ENCODE assay signal across 10 cellular contexts in genomic region chr10:45592432-45592831, GRCh38.
DNase-seq lines count a peak whose midpoint lies in the region; ATAC-seq and TF ChIP-seq lines count a peak whose summit lies in the region.
"Had no signal": no experiment of that assay in that cellular context is flagged by ENCODE, and none has a peak within 500 bp of the region (broad histone marks: within the 10 kb centered on the region; RNA-seq: fewer than 3 reads in every experiment).

No MANE protein-coding gene starts in this region.

- CTCF ChIA-PET in activated CD8-positive, alpha-beta memory T cell treated with anti-CD3 and anti-CD28 coated beads, Interleukin-2, amount 10 ng/mL, durations not matched to agents 7 days and 5 days (lab: Charles Lee): interaction anchor here (0.9 to 1.9 kb wide), 4 partner anchors 10 to 127 kb away, joined by 3 to 8 read pairs (median 3); partner anchors contain the start of gene ZFAND4
- CTCF ChIA-PET in Panc1 (lab: Charles Lee): interaction anchor here (0.7 kb wide), 1 partner anchor 712 kb away, joined by 3 read pairs; no protein-coding TSS in a partner anchor

- intact Hi-C loops in Panc1 (cut with micrococcal nuclease; ENCODE audit: unreplicated experiment) (loop anchor here (5.0 kb wide), 1 partner anchor 125 kb away; no protein-coding TSS in a partner anchor), dorsolateral prefrontal cortex (cut with DNase I) (loop anchor here (5.0 to 10.0 kb wide), 4 partner anchors 75 to 338 kb away; partner anchors contain the start of gene ZFAND4 (in 1 of the 2))

- H3K36me3 ChIP-seq in Panc1 (ENCODE audit: control insufficient read depth, insufficient read depth, low read length) (no peaks in the 10 kb centered on the region), MM.1S (replicated peaks; ENCODE audit: insufficient read depth, low read length) (no peaks in the 10 kb centered on the region)

- H3K27me3 ChIP-seq in Panc1 (ENCODE audit: control insufficient read depth, insufficient read depth, low read length): no peaks in the 10 kb centered on the region
- no peaks in the 10 kb centered on the region for H3K27me3 ChIP-seq in dorsolateral prefrontal cortex
- no peaks in the 10 kb centered on the region for H3K27me3 ChIP-seq in MM.1S (replicated peaks; ENCODE audit: insufficient read depth, low read length)

- no peak for DNase-seq in activated CD8-positive, alpha-beta memory T cell treated with anti-CD3 and anti-CD28 coated beads, Interleukin-2, amount 10 ng/mL, durations not matched to agents 7 days and 5 days
- DNase-seq in activated CD8-positive, alpha-beta memory T cell treated with anti-CD3 and anti-CD28 coated beads, Interleukin-2, amount 50 U/mL, for 48 hours: no peak
- DNase-seq in Panc1 (ENCODE audit: low read depth, low spot score) (no peak), dorsolateral prefrontal cortex (no peak), pons (ENCODE audit: low spot score) (peak; percentile 20), OCI-M2 (lab: John Stamatoyannopoulos, UW; ENCODE audit: unreplicated experiment) (no peak), MM.1S (no peak)
- DNase-seq: central memory CD4-positive, alpha-beta T cell; NCI-H2227 treated with DMSO at 0.1 percent for 48 hours had no signal

- H3K4me3 Mint-ChIP-seq in activated CD8-positive, alpha-beta memory T cell treated with anti-CD3 and anti-CD28 coated beads, Interleukin-2, amount 10 ng/mL, durations not matched to agents 7 days and 5 days: peak overlapping the region; percentile 57

- H2AFZ ChIP-seq in MM.1S (ENCODE audit: low read length): no peak overlapping the region

- TF ChIP-seq CTCF in Panc1 (IDR thresholded peaks at IDR 0.05): no peak
- no peak for TF ChIP-seq CTCF in dorsolateral prefrontal cortex (IDR thresholded peaks at IDR 0.05 in 54 of 56, conservative IDR thresholded peaks at IDR 0.05 in 2 of 56; ENCODE audit: low read depth in 1 of 56, partially characterized antibody in 56 of 56)
- TF ChIP-seq CTCF in MM.1S (IDR thresholded peaks at IDR 0.05; ENCODE audit: low read length): no peak

- in situ Hi-C loops in Panc1 (cut with HindIII; ENCODE audit: low pct_unique_long_range_greater_than_20kb, low sequenced_read_pairs): no loop called here

- H3K27me3 Mint-ChIP-seq in activated CD8-positive, alpha-beta memory T cell treated with anti-CD3 and anti-CD28 coated beads, Interleukin-2, amount 10 ng/mL, durations not matched to agents 7 days and 5 days: peaks cover 3% of the 10 kb centered on the region

- peak overlapping the region; percentile 37 for H3K27ac Mint-ChIP-seq in activated CD8-positive, alpha-beta memory T cell treated with anti-CD3 and anti-CD28 coated beads, Interleukin-2, amount 10 ng/mL, durations not matched to agents 7 days and 5 days

- no peaks in the 10 kb centered on the region for H3K9me3 Mint-ChIP-seq in activated CD8-positive, alpha-beta memory T cell treated with anti-CD3 and anti-CD28 coated beads, Interleukin-2, amount 10 ng/mL, durations not matched to agents 7 days and 5 days (ENCODE audit: low read depth)

- no peaks in the 10 kb centered on the region for H4K20me1 ChIP-seq in MM.1S (ENCODE audit: insufficient read depth, low read length)

- H3K4me1 ChIP-seq in Panc1 (ENCODE audit: control insufficient read depth, insufficient read depth, low read length) (peaks cover 18% of the 10 kb centered on the region), MM.1S (ENCODE audit: low read length) (peaks cover 10% of the 10 kb centered on the region)

- H3K9me3 ChIP-seq in Panc1 (ENCODE audit: control insufficient read depth, insufficient read depth, low read depth, low read length): peaks cover 18% of the 10 kb centered on the region; the same call in 1 of the 2 replicates
- no peaks in the 10 kb centered on the region for H3K9me3 ChIP-seq in MM.1S (replicated peaks; ENCODE audit: insufficient read depth, low read length)

- peaks cover 29% of the 10 kb centered on the region for H3K4me1 Mint-ChIP-seq in activated CD8-positive, alpha-beta memory T cell treated with anti-CD3 and anti-CD28 coated beads, Interleukin-2, amount 10 ng/mL, durations not matched to agents 7 days and 5 days

- H3K79me2 ChIP-seq in MM.1S (ENCODE audit: low read length): peaks cover 28% of the 10 kb centered on the region

- POLR2A ChIA-PET in Panc1 (lab: Charles Lee): no interaction called here

- H3K9ac ChIP-seq in MM.1S (ENCODE audit: low read length): no peak overlapping the region

- H3K36me3 Mint-ChIP-seq in activated CD8-positive, alpha-beta memory T cell treated with anti-CD3 and anti-CD28 coated beads, Interleukin-2, amount 10 ng/mL, durations not matched to agents 7 days and 5 days: peaks cover 12% of the 10 kb centered on the region

- no TSS peak for BruUV-seq in Panc1 (replicated peaks; lab: Mats Ljungman, UMichigan)

- H3K9me2 ChIP-seq in MM.1S (replicated peaks; ENCODE audit: insufficient read depth, low read length): no peaks in the 10 kb centered on the region

- no peak overlapping the region for H3K4me2 ChIP-seq in MM.1S (ENCODE audit: low read depth, low read length)

- H3K27ac ChIP-seq in Panc1 (ENCODE audit: low read length): peak overlapping the region; percentile 92
- H3K27ac ChIP-seq in dorsolateral prefrontal cortex: peak overlapping the region in 1 of 59 donors; percentile 28
- no peak overlapping the region for H3K27ac ChIP-seq in MM.1S (ENCODE audit: low read length)

- H3K4me3 ChIP-seq in Panc1 (ENCODE audit: low read depth in 2 of 2, low read length in 2 of 2): peak overlapping the region in 1 of 2 experiments; percentile 84; a peak in 3 of 4 replicates
- H3K4me3 ChIP-seq in dorsolateral prefrontal cortex: peak overlapping the region in 44 of 59 donors; percentile 1 to 98 (median 88)
- H3K4me3 ChIP-seq in MM.1S (ENCODE audit: low read length): no peak overlapping the region

- no peaks in the 10 kb centered on the region for H3F3A ChIP-seq in MM.1S (ENCODE audit: insufficient read depth, low read length)

- ATAC-seq in activated CD8-positive, alpha-beta memory T cell treated with anti-CD3 and anti-CD28 coated beads, Interleukin-2, amount 10 ng/mL, durations not matched to agents 7 days and 5 days: no peak
- ATAC-seq in Panc1: no peak
- ATAC-seq in HG03442 (IDR thresholded peaks at IDR 0.05; ENCODE audit: unreplicated experiment): no peak
